Comparison of ENCODE assay signal across 19 cellular contexts in the genomic region with DNA sequence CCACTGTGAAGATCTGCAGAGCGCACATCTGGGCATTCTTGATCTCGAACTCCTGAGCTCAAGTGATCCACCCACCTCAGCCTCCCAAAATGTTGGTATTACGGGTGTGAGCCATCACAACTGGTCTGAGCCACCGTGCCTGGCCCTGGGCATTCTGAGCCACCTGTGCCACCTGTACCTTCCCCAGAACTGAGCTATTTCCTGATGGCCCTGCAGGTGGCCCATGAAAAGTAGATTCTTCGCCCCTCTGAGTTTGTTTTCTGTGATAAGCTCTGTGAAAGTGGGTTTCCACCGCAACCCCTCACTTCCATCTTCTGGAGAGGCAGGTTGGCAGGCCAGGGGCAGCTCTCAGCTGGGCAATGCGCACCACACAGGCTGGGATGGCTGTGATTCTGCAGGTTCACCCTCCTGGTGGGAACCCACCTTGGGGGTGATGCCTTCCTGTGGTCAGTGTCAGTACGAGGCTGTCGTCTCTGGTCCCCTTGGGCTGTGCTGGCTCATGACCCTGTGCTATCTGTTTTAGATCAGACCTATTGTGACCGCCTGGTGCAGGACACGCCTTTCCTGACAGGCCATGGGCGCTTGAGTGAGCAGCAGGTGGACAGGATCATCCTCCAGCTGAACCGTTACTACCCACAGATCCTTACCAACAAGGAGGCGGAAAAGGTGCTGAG. TPM values are rescaled to one million over a fixed set of nuclear protein-coding genes. Genes with fewer than 3 reads are reported as not detected.
A peak's percentile ranks its signal among the peaks of the same experiment; 100 is the strongest.
DNase-seq lines count a peak whose midpoint lies in the region; ATAC-seq, FAIRE-seq and TF ChIP-seq lines count a peak whose summit lies in the region.
"Had no signal": no experiment of that assay in that cellular context is flagged by ENCODE, and none has a peak within 500 bp of the region (broad histone marks: within the 10 kb centered on the region; RNA-seq: fewer than 3 reads in every experiment).

No MANE protein-coding gene starts in this region.

- peaks cover 41 to 45% of the 10 kb centered on the region in 2 donors for H3K36me3 Mint-ChIP-seq in CD4-positive, alpha-beta memory T cell
- H3K36me3 Mint-ChIP-seq in naive thymus-derived CD8-positive, alpha-beta T cell = peaks cover 19 to 36% (median 26%) of the 10 kb centered on the region in 3 donors

- no peaks in the 10 kb centered on the region for H3K27me3 Mint-ChIP-seq in CD4-positive, alpha-beta memory T cell
- H3K27me3 Mint-ChIP-seq in naive thymus-derived CD8-positive, alpha-beta T cell = no peaks in the 10 kb centered on the region

- H3K27ac ChIP-seq in BLaER1 = peak overlapping the region; percentile 43
- no peak overlapping the region for H3K27ac ChIP-seq in CD4-positive, alpha-beta memory T cell (ENCODE audit: low read depth, low read length)
- no peak overlapping the region for H3K27ac ChIP-seq in body of pancreas
- H3K27ac ChIP-seq: foreskin keratinocyte, testis had no signal

- peak overlapping the region in 1 of 8 donors; percentile 50 for H3K4me3 Mint-ChIP-seq in CD4-positive, alpha-beta memory T cell
- peak overlapping the region in 2 of 10 donors; percentile 21 to 30 for H3K4me3 Mint-ChIP-seq in naive thymus-derived CD8-positive, alpha-beta T cell
- H3K4me3 Mint-ChIP-seq: GM23338 had no signal

- no peak for TF ChIP-seq CTCF in body of pancreas (IDR thresholded peaks at IDR 0.05)
- no peak for TF ChIP-seq CTCF in D721Med (IDR thresholded peaks at IDR 0.05; ENCODE audit: insufficient read depth, missing control alignments)

- H3K4me1 Mint-ChIP-seq in CD4-positive, alpha-beta memory T cell = peaks cover 32 to 71% (median 54%) of the 10 kb centered on the region in 4 donors
- H3K4me1 Mint-ChIP-seq in naive thymus-derived CD8-positive, alpha-beta T cell = peaks cover 20 to 77% (median 63%) of the 10 kb centered on the region in 4 donors

- ATAC-seq in body of pancreas (no peak), HG03196 (IDR thresholded peaks at IDR 0.05; ENCODE audit: unreplicated experiment) (no peak), GM21381 (IDR thresholded peaks at IDR 0.05; ENCODE audit: unreplicated experiment) (no peak)
- ATAC-seq in naive thymus-derived CD8-positive, alpha-beta T cell = no peak
- ATAC-seq: GM23338 had no signal

- peak overlapping the region; percentile 46 for H3K4me2 ChIP-seq in BLaER1
- H3K4me2 ChIP-seq: GM23338 had no signal

- H3K4me3 ChIP-seq in BLaER1 (no peak overlapping the region), body of pancreas (no peak overlapping the region)
- H3K4me3 ChIP-seq in CD4-positive, alpha-beta memory T cell (ENCODE audit: low read length in 2 of 2) = no peak overlapping the region
- H3K4me3 ChIP-seq: GM23338, lung, testis had no signal

- no peak for TF ChIP-seq POLR2A in body of pancreas (IDR thresholded peaks at IDR 0.05)

- POLR2A ChIA-PET in CD4-positive, alpha-beta memory T cell (lab: Charles Lee; ENCODE audit: partially characterized antibody) = interaction anchor here (0.7 to 4.4 kb wide), 15 partner anchors 9 to 153 kb away, joined by 3 to 25 read pairs (median 6); a partner anchor contains a TSS
- POLR2A ChIA-PET in naive thymus-derived CD8-positive, alpha-beta T cell (lab: Charles Lee) = interaction anchor here (0.6 to 3.3 kb wide), 12 partner anchors 10 to 155 kb away, joined by 3 to 19 read pairs (median 5); a partner anchor contains a TSS

- WGBS in body of pancreas, 2 donors = 82 to 100% methylated on average over 7 to 14 of the region's 14 CpGs

- no peak for FAIRE-seq in D721Med (lab: Jason Lieb, UNC)

- CTCF ChIA-PET in CD4-positive, alpha-beta memory T cell (lab: Charles Lee; ENCODE audit: partially characterized antibody) = interaction anchor here (0.6 to 5.7 kb wide), 20 partner anchors 9 to 459 kb away, joined by 3 to 68 read pairs (median 4); a partner anchor contains a TSS

- peak overlapping the region in 6 of 7 donors; percentile 15 to 67 (median 58) for H3K27ac Mint-ChIP-seq in CD4-positive, alpha-beta memory T cell
- peak overlapping the region in 8 of 10 donors; percentile 32 to 89 (median 60) for H3K27ac Mint-ChIP-seq in naive thymus-derived CD8-positive, alpha-beta T cell
- H3K27ac Mint-ChIP-seq: GM23338 had no signal

- DNase-seq in CD4-positive, alpha-beta memory T cell = peak in 1 of 5 donors; percentile 24
- DNase-seq in body of pancreas (peak in 3 of 4 donors; percentile 2 to 8 (median 4)), D721Med (ENCODE audit: insufficient read length, low spot score) (no peak), NCI-H2029 treated with DMSO at 0.1 percent for 48 hours (lab: John Stamatoyannopoulos, UW) (no peak)
- no peak for DNase-seq in naive thymus-derived CD8-positive, alpha-beta T cell
- DNase-seq: activated CD4-positive, alpha-beta T cell treated with anti-CD3 and anti-CD28 coated beads for 1 hour; AML-193; DMS153; foreskin keratinocyte; NCI-H1092; NCI-H748 treated with DMSO at 0.1 percent for 48 hours; RPMI8226; testis had no signal

- peaks cover 3 to 24% (median 12%) of the 10 kb centered on the region in 8 donors for H3K9me3 Mint-ChIP-seq in CD4-positive, alpha-beta memory T cell
- peaks cover 0 to 21% (median 13%) of the 10 kb centered on the region in 9 donors for H3K9me3 Mint-ChIP-seq in naive thymus-derived CD8-positive, alpha-beta T cell

- peaks cover 37% of the 10 kb centered on the region for H4K20me1 ChIP-seq in BLaER1

- H3K4me1 ChIP-seq in BLaER1 (peaks cover 63% of the 10 kb centered on the region), body of pancreas (peaks cover 5% of the 10 kb centered on the region)
- peaks cover 64% of the 10 kb centered on the region for H3K4me1 ChIP-seq in CD4-positive, alpha-beta memory T cell (ENCODE audit: insufficient read depth, low read length)
- H3K4me1 ChIP-seq: foreskin keratinocyte, testis had no signal

- H3K36me3 ChIP-seq in BLaER1 (peaks cover 21% of the 10 kb centered on the region), body of pancreas (replicated peaks in 1 of 2; ENCODE audit: insufficient read depth in 1 of 2, low read depth in 2 of 2) (no peaks in the 10 kb centered on the region)
- peaks cover 20% of the 10 kb centered on the region for H3K36me3 ChIP-seq in CD4-positive, alpha-beta memory T cell (ENCODE audit: insufficient read depth, low read length)

- H3K9me3 ChIP-seq in BLaER1 = peaks cover 23% of the 10 kb centered on the region
- no peaks in the 10 kb centered on the region for H3K9me3 ChIP-seq in CD4-positive, alpha-beta memory T cell (ENCODE audit: control insufficient read depth in 1 of 2, low read length in 2 of 2)
- no peaks in the 10 kb centered on the region for H3K9me3 ChIP-seq in body of pancreas
- H3K9me3 ChIP-seq: testis had no signal

- H3K27me3 ChIP-seq in BLaER1 (no peaks in the 10 kb centered on the region), body of pancreas (no peaks in the 10 kb centered on the region)
- H3K27me3 ChIP-seq in CD4-positive, alpha-beta memory T cell (ENCODE audit: insufficient read depth, low read length) = no peaks in the 10 kb centered on the region
- H3K27me3 ChIP-seq: foreskin keratinocyte, testis had no signal

- H3K9ac ChIP-seq in BLaER1 = no peak overlapping the region; the same call in 1 of the 2 replicates

- intact Hi-C loops in CD4-positive, alpha-beta memory T cell (cut with micrococcal nuclease) = no loop called here
- intact Hi-C loops in body of pancreas (cut with DNase I) = no loop called here

RNA-seq across cellular contexts. Expression of a gene that starts 11.3 kb away (rescaled TPM):
- total RNA-seq in CD4-positive, alpha-beta memory T cell = 10 to 100 TPM; 57.8 to 64.2 TPM
- polyA plus RNA-seq in CD4-positive, alpha-beta memory T cell = 10 to 100 TPM; 65.6 to 88.7 TPM
- total RNA-seq in body of pancreas = 10 to 100 TPM in 1 of 2 donors, 1 to 10 TPM in 1; 4.3 to 20.8 TPM
- 10 to 100 TPM; 68.9 to 71.2 TPM for total RNA-seq in naive thymus-derived CD8-positive, alpha-beta T cell
- 10 to 100 TPM; 56.3 to 62.9 (median 56.9) TPM for polyA plus RNA-seq in naive thymus-derived CD8-positive, alpha-beta T cell

RNA-seq across cellular contexts. Expression of a gene that starts 26.8 kb away (rescaled TPM):
- 10 to 100 TPM; 31.1 to 31.3 TPM for total RNA-seq in CD4-positive, alpha-beta memory T cell
- 10 to 100 TPM; 75.7 to 92.4 TPM for polyA plus RNA-seq in CD4-positive, alpha-beta memory T cell
- 10 to 100 TPM; 32.6 to 32.9 TPM for total RNA-seq in body of pancreas
- 10 to 100 TPM; 33.8 to 35.6 TPM for total RNA-seq in naive thymus-derived CD8-positive, alpha-beta T cell
- polyA plus RNA-seq in naive thymus-derived CD8-positive, alpha-beta T cell = 10 to 100 TPM; 78.5 to 97.6 (median 96.0) TPM

RNA-seq across cellular contexts. Expression of a gene that starts 48.8 kb away (rescaled TPM):
- total RNA-seq in CD4-positive, alpha-beta memory T cell = 10 to 100 TPM; 58.3 to 63.7 TPM
- polyA plus RNA-seq in CD4-positive, alpha-beta memory T cell = 100 to 1,000 TPM; 149 to 199 TPM
- 1 to 10 TPM in 1 of 2 donors, not detected in 1; 3.6 TPM for total RNA-seq in body of pancreas
- 10 to 100 TPM; 62.1 to 64.0 TPM for total RNA-seq in naive thymus-derived CD8-positive, alpha-beta T cell
- 100 to 1,000 TPM in 2 of 3 donors, 10 to 100 TPM in 1; 86.7 to 208 (median 145) TPM for polyA plus RNA-seq in naive thymus-derived CD8-positive, alpha-beta T cell
- polyA plus RNA-seq: neural cell had no signal

Comparison
In these comparisons a context has a peak if more than half of its experiments do, and no peak if none do; other contexts are left out.
1. DNase-seq: peak in body of pancreas (3 of 4); none in naive thymus-derived CD8-positive, alpha-beta T cell (0 of 10), D721Med (single experiment) and NCI-H2029 treated with DMSO at 0.1 percent for 48 hours (single experiment).
2. RNA of a gene that starts 48.8 kb away (total RNA-seq): 62.1 to 64.0 TPM in naive thymus-derived CD8-positive, alpha-beta T cell and 58.3 to 63.7 TPM in CD4-positive, alpha-beta memory T cell; 3.6 TPM in body of pancreas; every median in the first group is over 10 times any median in the second.